Comparison of ENCODE assay signal across 27 cellular contexts in genomic region chrY:7007911-7008310, GRCh38.
"Had no signal": no experiment of that assay in that cellular context is flagged by ENCODE, and none has a peak within 500 bp of the region (broad histone marks: within the 10 kb centered on the region; RNA-seq: fewer than 3 reads in every experiment).

No MANE protein-coding gene starts in this region.

- H3K9me3 Mint-ChIP-seq: naive thymus-derived CD4-positive, alpha-beta T cell; natural killer cell treated with Interleukin-12 subunit alpha and Interleukin-12 subunit beta and Interleukin-15 and Interleukin-18, amount 100 ng/mL, for 72 hours; stimulated activated naive B cell treated with anti-CD40 and anti-IgM and Interleukin-4, amounts not matched to agents 10 μg/mL and 1 μg/mL and 100 μg/mL, for 72 hours had no signal

- DNase-seq: hippocampal formation; kidney glomerular epithelial cell; left colon; left ventricle myocardium inferior; midbrain; mucosa of descending colon; naive thymus-derived CD4-positive, alpha-beta T cell; ovary; posterior cingulate gyrus; stimulated activated CD4-positive, alpha-beta T cell treated with anti-CD3 and anti-CD28 coated beads, Interleukin-12 subunit alpha, Interleukin-12 subunit beta, amount 100 ng/mL, for 4 hours; stimulated activated CD4-positive, alpha-beta T cell treated with anti-CD3 and anti-CD28 coated beads, Interleukin-15, amount 100 ng/mL, for 24 hours; stimulated activated CD4-positive, alpha-beta T cell treated with anti-CD3 and anti-CD28 coated beads, Interleukin-2, amount 100 ng/mL, for 24 hours; stimulated activated CD4-positive, alpha-beta T cell treated with anti-CD3 and anti-CD28 coated beads, Interleukin-4, amount 100 ng/mL, for 1 hour; stimulated activated naive B cell treated with anti-CD40 and anti-IgM and Interleukin-4, amounts not matched to agents 10 μg/mL and 1 μg/mL and 100 μg/mL, for 72 hours; stimulated activated naive CD8-positive, alpha-beta T cell treated with anti-CD3 and anti-CD28 coated beads, Interleukin-15, Interleukin-2, amounts not matched to agents 100 U/mL and 50 U/mL, for 24 hours; stomach; testis; thyroid gland; transverse colon; upper lobe of left lung had no signal

- H3K36me3 Mint-ChIP-seq: naive thymus-derived CD4-positive, alpha-beta T cell; natural killer cell treated with Interleukin-12 subunit alpha and Interleukin-12 subunit beta and Interleukin-15 and Interleukin-18, amount 100 ng/mL, for 72 hours; stimulated activated naive B cell treated with anti-CD40 and anti-IgM and Interleukin-4, amounts not matched to agents 10 μg/mL and 1 μg/mL and 100 μg/mL, for 72 hours had no signal

- H3K27ac Mint-ChIP-seq: naive thymus-derived CD4-positive, alpha-beta T cell; natural killer cell treated with Interleukin-12 subunit alpha and Interleukin-12 subunit beta and Interleukin-15 and Interleukin-18, amount 100 ng/mL, for 72 hours; stimulated activated naive B cell treated with anti-CD40 and anti-IgM and Interleukin-4, amounts not matched to agents 10 μg/mL and 1 μg/mL and 100 μg/mL, for 72 hours had no signal

- H3K4me3 ChIP-seq: left ventricle myocardium inferior, lung, mucosa of descending colon, ovary, prostate gland, right atrium auricular region, skin epidermis, stomach, testis, thyroid gland, transverse colon, upper lobe of left lung, vagina had no signal

- H3K27me3 ChIP-seq: ovary, right atrium auricular region, stomach, testis, thyroid gland, transverse colon, upper lobe of left lung, vagina had no signal

- H3K9me3 ChIP-seq: left ventricle myocardium inferior, mucosa of descending colon, ovary, prostate gland, right atrium auricular region, stomach, testis, thyroid gland, transverse colon, upper lobe of left lung, vagina had no signal

- H3K4me1 ChIP-seq: left ventricle myocardium inferior, prostate gland, right atrium auricular region, stomach, testis, thyroid gland, transverse colon, upper lobe of left lung, vagina had no signal

- ATAC-seq: left colon; mucosa of descending colon; naive thymus-derived CD4-positive, alpha-beta T cell; natural killer cell treated with Interleukin-12 subunit alpha and Interleukin-12 subunit beta and Interleukin-15 and Interleukin-18, amount 100 ng/mL, for 72 hours; sciatic nerve; stimulated activated naive B cell treated with anti-CD40 and anti-IgM and Interleukin-4, amounts not matched to agents 10 μg/mL and 1 μg/mL and 100 μg/mL, for 72 hours; stimulated activated naive CD8-positive, alpha-beta T cell treated with anti-CD3 and anti-CD28 coated beads, Interleukin-15, Interleukin-2, amounts not matched to agents 100 U/mL and 50 U/mL, for 24 hours had no signal

- H3K27ac ChIP-seq: left ventricle myocardium inferior, ovary, right atrium auricular region, stomach, testis, thyroid gland, transverse colon, upper lobe of left lung, vagina had no signal

- H3K36me3 ChIP-seq: left ventricle myocardium inferior, ovary, prostate gland, right atrium auricular region, stomach, thyroid gland, transverse colon, upper lobe of left lung, vagina had no signal

- H3K27me3 Mint-ChIP-seq: natural killer cell treated with Interleukin-12 subunit alpha and Interleukin-12 subunit beta and Interleukin-15 and Interleukin-18, amount 100 ng/mL, for 72 hours; stimulated activated naive B cell treated with anti-CD40 and anti-IgM and Interleukin-4, amounts not matched to agents 10 μg/mL and 1 μg/mL and 100 μg/mL, for 72 hours had no signal

- H3K4me3 Mint-ChIP-seq: naive thymus-derived CD4-positive, alpha-beta T cell; natural killer cell treated with Interleukin-12 subunit alpha and Interleukin-12 subunit beta and Interleukin-15 and Interleukin-18, amount 100 ng/mL, for 72 hours; stimulated activated naive B cell treated with anti-CD40 and anti-IgM and Interleukin-4, amounts not matched to agents 10 μg/mL and 1 μg/mL and 100 μg/mL, for 72 hours had no signal

- H3K4me1 Mint-ChIP-seq: naive thymus-derived CD4-positive, alpha-beta T cell; stimulated activated naive B cell treated with anti-CD40 and anti-IgM and Interleukin-4, amounts not matched to agents 10 μg/mL and 1 μg/mL and 100 μg/mL, for 72 hours had no signal
